9 cellular contexts compared by ENCODE assay signal in the genomic region with DNA sequence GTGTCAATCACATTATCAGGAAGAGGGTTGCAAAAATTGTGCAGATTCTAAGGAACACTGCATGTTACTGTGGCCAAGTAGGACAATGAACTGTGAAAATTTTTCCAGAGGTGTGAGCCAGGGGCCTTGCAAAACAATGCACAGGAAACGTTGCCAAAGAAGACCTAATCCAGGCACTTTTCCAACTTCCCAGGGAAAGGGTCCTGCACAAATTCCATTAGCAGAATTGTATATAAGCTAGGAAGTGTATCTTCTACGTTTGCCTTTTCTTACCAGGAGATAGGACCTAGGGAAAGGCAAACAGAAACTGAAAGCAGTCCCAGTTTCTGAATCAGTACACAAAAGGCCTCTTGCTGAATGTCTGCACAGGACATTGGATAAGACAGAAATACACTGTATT.
DNase-seq lines count a peak whose midpoint lies in the region; ATAC-seq lines count a peak whose summit lies in the region.
"Had no signal": no experiment of that assay in that cellular context is flagged by ENCODE, and none has a peak within 500 bp of the region (broad histone marks: within the 10 kb centered on the region; RNA-seq: fewer than 3 reads in every experiment).

No MANE protein-coding gene starts in this region.

- H3K4me3 ChIP-seq in duodenal mucosa (ENCODE audit: low read depth in 1 of 2, low read length in 2 of 2): peak overlapping the region; percentile 44 to 53

- H3K36me3 ChIP-seq in duodenal mucosa (ENCODE audit: control insufficient read depth in 1 of 2, insufficient read depth in 2 of 2, low read length in 2 of 2): no peaks in the 10 kb centered on the region

- H3K27ac ChIP-seq in duodenal mucosa (ENCODE audit: low read depth, low read length): no peak overlapping the region

- no peak for ATAC-seq in GM19452 (IDR thresholded peaks at IDR 0.05; ENCODE audit: unreplicated experiment)
- no peak for ATAC-seq in HG03432 (IDR thresholded peaks at IDR 0.05; ENCODE audit: unreplicated experiment)

- no peaks in the 10 kb centered on the region for H3K9me3 ChIP-seq in duodenal mucosa (ENCODE audit: control insufficient read depth in 1 of 2, low read length in 2 of 2)
- H3K9me3 ChIP-seq: Caco-2 had no signal

- no peak overlapping the region for H3K9ac ChIP-seq in duodenal mucosa (ENCODE audit: low read depth in 1 of 2, low read length in 2 of 2)

- H3K27me3 ChIP-seq in duodenal mucosa (ENCODE audit: control insufficient read depth in 1 of 2, insufficient read depth in 2 of 2, low read length in 2 of 2): no peaks in the 10 kb centered on the region

- peak; percentile 57 for DNase-seq in A172 (ENCODE audit: low spot score)
- DNase-seq in LoVo (ENCODE audit: low spot score): peak; percentile 2
- DNase-seq in medulla oblongata (ENCODE audit: extremely low spot score): peak; percentile 82
- DNase-seq in NCI-H1436 treated with DMSO at 0.1 percent for 48 hours (lab: John Stamatoyannopoulos, UW): no peak
- no peak for DNase-seq in DMS 273 treated with DMSO at 0.1 percent for 48 hours (lab: John Stamatoyannopoulos, UW)

- H3K4me1 ChIP-seq in duodenal mucosa (ENCODE audit: control insufficient read depth in 1 of 2, insufficient read depth in 2 of 2, low read length in 2 of 2): peaks cover 0 to 7% of the 10 kb centered on the region in 2 donors
- H3K4me1 ChIP-seq: Caco-2 had no signal

Comparison
In these comparisons a context has a peak if more than half of its experiments do, and no peak if none do; other contexts are left out.
1. DNase-seq: peak in A172 (single experiment), LoVo (single experiment) and medulla oblongata (single experiment); none in NCI-H1436 treated with DMSO at 0.1 percent for 48 hours (single experiment) and DMS 273 treated with DMSO at 0.1 percent for 48 hours (single experiment).